1 cellular context compared by ENCODE assay signal in genomic region chr14:64728106-64728505, GRCh38.
TF ChIP-seq lines count a peak whose summit lies in the region.

No MANE protein-coding gene starts in this region.

TF ChIP-seq in WTC11, 78 proteins besides CTCF, POLR2A, EP300 and RAD21:
- TF ChIP-seq E2F1 (CRISPR knock-in tag; IDR thresholded peaks at IDR 0.05): no peak
- no peak for TF ChIP-seq PRRX2 (CRISPR knock-in tag; IDR thresholded peaks at IDR 0.05)
- no peak for TF ChIP-seq ATF6 (CRISPR knock-in tag; IDR thresholded peaks at IDR 0.05)
- TF ChIP-seq EMX1 (CRISPR knock-in tag; IDR thresholded peaks at IDR 0.05): no peak
- TF ChIP-seq ZNF138 (CRISPR knock-in tag; conservative IDR thresholded peaks at IDR 0.05): no peak
- no peak for TF ChIP-seq KAT7 (CRISPR knock-in tag; IDR thresholded peaks at IDR 0.05; ENCODE audit: borderline replicate concordance)
- TF ChIP-seq USF1 (CRISPR knock-in tag; IDR thresholded peaks at IDR 0.05): no peak
- no peak for TF ChIP-seq ZNF396 (CRISPR knock-in tag; IDR thresholded peaks at IDR 0.05; ENCODE audit: borderline replicate concordance)
- no peak for TF ChIP-seq E2F5 (CRISPR knock-in tag; IDR thresholded peaks at IDR 0.05)
- TF ChIP-seq NR3C1 (CRISPR knock-in tag; conservative IDR thresholded peaks at IDR 0.05; ENCODE audit: low read depth): no peak
